ENCODE assay signal across 8 cellular contexts in the genomic region with DNA sequence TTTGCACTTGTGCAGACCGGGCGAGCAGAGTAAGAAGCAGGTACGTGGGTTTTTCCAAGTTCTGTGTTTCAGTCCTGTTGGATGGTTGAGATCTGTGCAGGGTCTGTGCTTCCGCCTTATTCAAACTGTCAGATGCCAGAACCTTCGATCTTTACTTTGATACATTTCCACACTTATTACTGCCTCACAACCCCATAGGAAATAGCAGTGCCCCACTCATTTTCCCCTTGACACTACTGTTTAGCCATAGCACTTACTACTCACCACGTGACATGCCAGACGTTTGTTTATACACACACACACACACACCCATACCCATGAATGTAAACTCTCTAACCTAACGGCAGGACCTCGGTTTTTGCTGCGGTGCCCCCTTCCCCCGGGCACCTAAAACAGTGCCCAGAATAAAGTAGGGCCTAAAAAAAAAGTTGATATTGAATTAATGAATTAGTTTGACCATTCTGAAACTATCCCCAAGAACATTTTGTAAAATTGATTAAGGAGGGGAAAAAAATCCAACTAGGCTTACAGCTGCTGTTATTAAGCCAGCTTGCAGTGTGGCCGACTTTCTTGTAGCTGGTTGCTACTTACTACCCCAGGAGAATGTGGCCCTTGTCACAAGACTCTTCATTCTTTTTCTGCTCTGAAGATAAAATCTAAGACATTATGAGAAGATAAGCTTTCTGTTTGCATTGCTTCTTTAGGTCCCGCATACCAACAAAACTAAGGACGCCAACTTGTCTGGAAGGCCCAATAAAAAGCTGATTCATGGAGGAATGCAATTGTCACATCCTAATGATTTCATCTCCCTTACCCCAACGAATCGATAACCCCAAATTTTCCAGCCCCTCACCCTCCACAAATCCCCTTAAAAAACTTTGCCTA. TPM values are rescaled to one million over a fixed set of nuclear protein-coding genes. Genes with fewer than 3 reads are reported as not detected.
DNase-seq lines count a peak whose midpoint lies in the region; ATAC-seq, FAIRE-seq and TF ChIP-seq lines count a peak whose summit lies in the region.

No MANE protein-coding gene starts in this region.

- peaks cover 1 to 34% (median 24%) of the 10 kb centered on the region in 3 donors for H3K36me3 Mint-ChIP-seq in naive thymus-derived CD8-positive, alpha-beta T cell

- FAIRE-seq in endothelial cell of umbilical vein (lab: Jason Lieb, UNC): no peak

- H3K9me3 ChIP-seq in BE2C (no peaks in the 10 kb centered on the region), SJCRH30 (replicated peaks) (no peaks in the 10 kb centered on the region), endothelial cell of umbilical vein (replicated peaks; ENCODE audit: control insufficient read depth, insufficient read depth, low read length) (no peaks in the 10 kb centered on the region)

- peak overlapping the region; percentile 97 for H3K4me2 ChIP-seq in endothelial cell of umbilical vein (ENCODE audit: insufficient read depth, low read length)

- no peaks in the 10 kb centered on the region for H3K27me3 ChIP-seq in BE2C
- no peaks in the 10 kb centered on the region for H3K27me3 ChIP-seq in SJCRH30
- no peaks in the 10 kb centered on the region for H3K27me3 ChIP-seq in endothelial cell of umbilical vein (ENCODE audit: control insufficient read depth in 2 of 2, insufficient read depth in 2 of 2, low read length in 2 of 2)

- H3K4me1 ChIP-seq in BE2C (no peaks in the 10 kb centered on the region; the same call in 1 of the 2 replicates), SJCRH30 (no peaks in the 10 kb centered on the region; the same call in 1 of the 2 replicates), endothelial cell of umbilical vein (ENCODE audit: control insufficient read depth, extremely low read depth, insufficient read depth, low read length) (peaks cover 7% of the 10 kb centered on the region)

- H4K20me1 ChIP-seq in endothelial cell of umbilical vein (replicated peaks; ENCODE audit: control insufficient read depth, extremely low read depth, insufficient read depth, low read length): no peaks in the 10 kb centered on the region

- H3K9me1 ChIP-seq in endothelial cell of umbilical vein (replicated peaks; ENCODE audit: control insufficient read depth, extremely low read depth, insufficient read depth, low read length): no peaks in the 10 kb centered on the region

- H3K4me3 Mint-ChIP-seq in naive thymus-derived CD8-positive, alpha-beta T cell: peak overlapping the region; percentile 86 to 97 (median 92)

- POLR2A ChIA-PET in endothelial cell of umbilical vein (lab: Charles Lee): interaction anchor here (0.6 to 1.1 kb wide), 4 partner anchors 13 to 592 kb away, joined by 3 to 4 read pairs (median 3); no protein-coding TSS in a partner anchor
- POLR2A ChIA-PET in naive thymus-derived CD8-positive, alpha-beta T cell (lab: Charles Lee): interaction anchor here (0.9 to 3.4 kb wide), 10 partner anchors 10 to 699 kb away, joined by 3 to 45 read pairs (median 6); partner anchors contain the start of genes DHX15, PI4K2B and ZCCHC4

- peaks cover 0 to 4% (median 0%) of the 10 kb centered on the region in 5 donors for H3K27me3 Mint-ChIP-seq in naive thymus-derived CD8-positive, alpha-beta T cell

- H3K36me3 ChIP-seq in BE2C (no peaks in the 10 kb centered on the region), SJCRH30 (no peaks in the 10 kb centered on the region; the same call in 1 of the 2 replicates), endothelial cell of umbilical vein (ENCODE audit: control insufficient read depth in 2 of 2, extremely low read depth in 1 of 2, insufficient read depth in 2 of 2, low read length in 2 of 2) (no peaks in the 10 kb centered on the region)

- dilution Hi-C loops in endothelial cell of umbilical vein (cut with MboI; ENCODE audit: extremely low pct_ligation_motif_present, low sequenced_read_pairs): no loop called here

- H3K4me3 ChIP-seq in BE2C (ENCODE audit: low read depth, low read length) (peak overlapping the region; percentile 93), SJCRH30 (peak overlapping the region; percentile 92), endothelial cell of umbilical vein (replicated peaks in 1 of 3; ENCODE audit: insufficient read depth in 1 of 3, low read depth in 1 of 3, low read length in 3 of 3) (peak overlapping the region; percentile 39 to 94 (median 84))

- intact Hi-C loops in endothelial cell of umbilical vein (cut with micrococcal nuclease): loop anchor here (1.0 to 5.0 kb wide), 7 partner anchors 12 to 579 kb away; partner anchors contain the start of genes DHX15, PI4K2B and ZCCHC4

- H3K9me3 Mint-ChIP-seq in naive thymus-derived CD8-positive, alpha-beta T cell: no peaks in the 10 kb centered on the region

- DNase-seq in BE2C: no peak
- peak in 1 of 2 experiments; percentile 34 for DNase-seq in SJCRH30
- DNase-seq in endothelial cell of umbilical vein (ENCODE audit: low read depth, low spot score): no peak
- peak in 2 of 10 donors; percentile 9 to 63 for DNase-seq in naive thymus-derived CD8-positive, alpha-beta T cell
- DNase-seq in NCI-H1048 (lab: John Stamatoyannopoulos, UW): no peak
- no peak for DNase-seq in midbrain (lab: John Stamatoyannopoulos, UW)

- H2AFZ ChIP-seq in endothelial cell of umbilical vein (ENCODE audit: low read depth, low read length): peak overlapping the region; percentile 78

- TF ChIP-seq CTCF in BE2C (IDR thresholded peaks at IDR 0.05; ENCODE audit: low read depth, low read length) (no peak), endothelial cell of umbilical vein (IDR thresholded peaks at IDR 0.05; ENCODE audit: extremely low read depth in 1 of 2, insufficient read depth in 1 of 2, low read depth in 1 of 2, low read length in 2 of 2) (no peak)

- peak; percentile 81 for TF ChIP-seq POLR2A in endothelial cell of umbilical vein (IDR thresholded peaks at IDR 0.05; ENCODE audit: low read depth, low read length)

- H3K9ac ChIP-seq in endothelial cell of umbilical vein (replicated peaks; ENCODE audit: extremely low read depth, insufficient read depth, low read length): peak overlapping the region; percentile 77

- ATAC-seq in GM18520 (IDR thresholded peaks at IDR 0.05; ENCODE audit: unreplicated experiment) (peak; percentile 17), HG03196 (IDR thresholded peaks at IDR 0.05; ENCODE audit: unreplicated experiment) (peak; percentile 33)
- peak; percentile 36 to 48 for ATAC-seq in naive thymus-derived CD8-positive, alpha-beta T cell

- CTCF ChIA-PET in endothelial cell of umbilical vein (lab: Charles Lee): interaction anchor here (1.0 to 3.0 kb wide), 10 partner anchors 9 to 206 kb away, joined by 3 to 17 read pairs (median 9); partner anchors contain the start of genes PI4K2B and ZCCHC4

- peaks cover 25 to 63% (median 54%) of the 10 kb centered on the region in 4 donors for H3K4me1 Mint-ChIP-seq in naive thymus-derived CD8-positive, alpha-beta T cell

- H3K27ac Mint-ChIP-seq in naive thymus-derived CD8-positive, alpha-beta T cell: peak overlapping the region; percentile 91 to 100 (median 98)

- BruUV-seq in endothelial cell of umbilical vein (replicated peaks; lab: Mats Ljungman, UMichigan): TSS peak; percentile 82

- H3K27ac ChIP-seq in SJCRH30 (peak overlapping the region; percentile 86), endothelial cell of umbilical vein (ENCODE audit: insufficient read depth, low read depth, low read length) (peak overlapping the region; percentile 81)

- H3K79me2 ChIP-seq in endothelial cell of umbilical vein (ENCODE audit: control insufficient read depth, insufficient read depth, low read length): no peaks in the 10 kb centered on the region

TF ChIP-seq in endothelial cell of umbilical vein, 7 proteins besides CTCF, POLR2A, EP300 and RAD21:
- TF ChIP-seq JUN (IDR thresholded peaks at IDR 0.05; ENCODE audit: borderline replicate concordance, insufficient read depth, insufficient read length, low read depth) (no peak), MYC (IDR thresholded peaks at IDR 0.05; ENCODE audit: low read depth, low read length) (no peak), POLR2AphosphoS5 (IDR thresholded peaks at IDR 0.05; ENCODE audit: insufficient read depth, low read depth, low read length) (peak; percentile 52)

RNA-seq across cellular contexts. Expression of gene SEPSECS, which starts 0.7 kb away (rescaled TPM):
- polyA plus RNA-seq in BE2C (2012; ENCODE audit: insufficient read depth, insufficient read length, low read depth): 3.6 TPM
- total RNA-seq in SJCRH30 (2014; rRNA removed; shearing (Covaris generic)): 7.3 and 7.6 TPM in 2 replicates
- total RNA-seq in endothelial cell of umbilical vein: 5.8 and 8.3 TPM in 2 replicates
- 2.2 and 2.8 TPM in 2 replicates for polyA plus RNA-seq in endothelial cell of umbilical vein
- polyA plus RNA-seq in endothelial cell of umbilical vein (2011; cell fraction: cytosol; rRNA removed): 2.6 TPM in 2 replicates
- 8.1 and 9.8 TPM in 2 replicates for polyA plus RNA-seq in endothelial cell of umbilical vein (2011; cell fraction: nucleus; rRNA removed)
- 3.2 and 4.2 TPM in 2 replicates for polyA plus RNA-seq in endothelial cell of umbilical vein (2012)
- 5.4 and 5.6 TPM in 2 replicates for polyA minus RNA-seq in endothelial cell of umbilical vein
- polyA minus RNA-seq in endothelial cell of umbilical vein (2011; cell fraction: cytosol; rRNA and poly(A)+ RNA removed): 6.1 TPM
- 7.6 and 11.2 TPM in 2 replicates for polyA minus RNA-seq in endothelial cell of umbilical vein (2011; cell fraction: nucleus; rRNA and poly(A)+ RNA removed)
- 10 to 100 TPM; 16.9 to 17.2 TPM for total RNA-seq in naive thymus-derived CD8-positive, alpha-beta T cell
- 1 to 10 TPM; 1.7 to 2.3 (median 2.0) TPM for polyA plus RNA-seq in naive thymus-derived CD8-positive, alpha-beta T cell
